ENCODE assay signal across 13 cellular contexts in the genomic region with DNA sequence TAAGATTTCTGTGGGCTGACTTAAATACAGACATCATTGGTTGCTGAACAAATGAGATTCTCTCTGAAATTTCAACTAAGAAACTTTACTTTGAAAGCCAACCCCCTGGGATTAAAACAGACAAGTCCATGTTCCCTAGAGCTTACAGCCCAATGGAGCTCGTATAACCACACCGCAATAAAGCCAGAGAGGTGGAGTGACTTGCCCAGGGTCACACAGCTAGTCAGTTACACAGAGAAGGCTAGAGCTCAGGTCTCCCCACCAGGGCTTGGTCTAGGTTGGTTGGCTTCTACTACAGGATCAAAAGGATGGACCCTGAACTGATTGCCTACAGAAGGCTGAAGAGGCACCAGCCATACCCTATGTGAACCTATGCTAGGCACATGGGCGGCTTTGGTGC. TPM values are rescaled to one million over a fixed set of nuclear protein-coding genes. Genes with fewer than 3 reads are reported as not detected.
DNase-seq lines count a peak whose midpoint lies in the region; ATAC-seq and TF ChIP-seq lines count a peak whose summit lies in the region.
"Had no signal": no experiment of that assay in that cellular context is flagged by ENCODE, and none has a peak within 500 bp of the region (broad histone marks: within the 10 kb centered on the region; RNA-seq: fewer than 3 reads in every experiment).

No MANE protein-coding gene starts in this region.

- no peaks in the 10 kb centered on the region for H3K36me3 ChIP-seq in ACC112 (ENCODE audit: insufficient read depth, low read length)
- no peaks in the 10 kb centered on the region for H3K36me3 ChIP-seq in HCT116 (ENCODE audit: control insufficient read depth in 1 of 2, insufficient read depth in 2 of 2, low read length in 2 of 2)

- no peaks in the 10 kb centered on the region for H3K9me2 ChIP-seq in HCT116 (ENCODE audit: insufficient read depth)

- no TSS peak for BruUV-seq in HCT116 (replicated peaks; lab: Mats Ljungman, UMichigan)

- DNase-seq in HCT116 (ENCODE audit: low read depth, low spot score) (no peak), natural killer cell (no peak), nucleus accumbens (lab: John Stamatoyannopoulos, UW) (no peak), dermis blood vessel endothelial cell (no peak), GM10266 (ENCODE audit: extremely low spot score) (no peak)
- no peak for DNase-seq in central memory CD8-positive, alpha-beta T cell (ENCODE audit: low spot score in 2 of 2)
- DNase-seq: MM.1S, NCI-H2107, NCI-H526 had no signal

- peaks cover 67% of the 10 kb centered on the region for H3K4me1 Mint-ChIP-seq in central memory CD8-positive, alpha-beta T cell
- H3K4me1 Mint-ChIP-seq in natural killer cell = peaks cover 73 to 83% of the 10 kb centered on the region in 2 donors

- peak overlapping the region; percentile 78 for H3K4me2 ChIP-seq in HCT116 (ENCODE audit: low read length)
- H3K4me2 ChIP-seq: GM23338 had no signal

- H3K36me3 Mint-ChIP-seq in central memory CD8-positive, alpha-beta T cell (ENCODE audit: insufficient read depth) = peaks cover 21% of the 10 kb centered on the region
- H3K36me3 Mint-ChIP-seq in natural killer cell = no peaks in the 10 kb centered on the region

- no peaks in the 10 kb centered on the region for H3K9me3 ChIP-seq in HCT116 (ENCODE audit: control insufficient read depth in 1 of 2, insufficient read depth in 1 of 2, low read depth in 1 of 2, low read length in 2 of 2)

- TF ChIP-seq CTCF in HCT116 (IDR thresholded peaks at IDR 0.05 in 2 of 3, conservative IDR thresholded peaks at IDR 0.05 in 1 of 3; ENCODE audit: borderline replicate concordance in 1 of 3, insufficient read depth in 1 of 3, low read depth in 2 of 3, low read length in 2 of 3) (no peak), natural killer cell (IDR thresholded peaks at IDR 0.05) (no peak), GM10266 (IDR thresholded peaks at IDR 0.05; ENCODE audit: control insufficient read depth, insufficient read depth, low read depth, missing control alignments) (no peak)

- intact Hi-C loops in HCT116 (cut with micrococcal nuclease) = no loop called here
- intact Hi-C loops in natural killer cell (cut with micrococcal nuclease) = no loop called here

- no peaks in the 10 kb centered on the region for H4K20me1 ChIP-seq in HCT116 (ENCODE audit: insufficient read depth)

- H3K27me3 ChIP-seq in ACC112 (ENCODE audit: insufficient read depth, low read length) (no peaks in the 10 kb centered on the region), HCT116 (ENCODE audit: insufficient read depth, low read length) (0 out of 2 replicates have a peak, but pooled peaks cover 6% of the 10 kb centered on the region)

- H3K79me2 ChIP-seq in ACC112 (ENCODE audit: control insufficient read depth, insufficient read depth, low read length, unreplicated experiment) = no peaks in the 10 kb centered on the region
- H3K79me2 ChIP-seq in HCT116 (ENCODE audit: insufficient read depth, low read length) = no peaks in the 10 kb centered on the region

- H3K4me1 ChIP-seq in ACC112 (ENCODE audit: control insufficient read depth, insufficient read depth, low read length, unreplicated experiment) (peaks cover 56% of the 10 kb centered on the region), HCT116 (ENCODE audit: control insufficient read depth in 1 of 2, insufficient read depth in 2 of 2, low read length in 2 of 2) (peaks cover 53 to 64% of the 10 kb centered on the region in 2 experiments)

- H3K4me3 Mint-ChIP-seq in central memory CD8-positive, alpha-beta T cell = peak overlapping the region; percentile 70
- H3K4me3 Mint-ChIP-seq in natural killer cell = peak overlapping the region; percentile 83
- H3K4me3 Mint-ChIP-seq: GM23338 had no signal

- no peak overlapping the region for H3K9ac ChIP-seq in HCT116 (ENCODE audit: low read length)

- H3K4me3 ChIP-seq in ACC112 (ENCODE audit: low read depth, low read length) (no peak overlapping the region), HCT116 (replicated peaks in 1 of 2; ENCODE audit: low read depth in 1 of 2, low read length in 2 of 2) (no peak overlapping the region)
- H3K4me3 ChIP-seq: GM23338 had no signal

- peak overlapping the region; percentile 66 for H3K27ac Mint-ChIP-seq in central memory CD8-positive, alpha-beta T cell (ENCODE audit: low read depth)
- H3K27ac Mint-ChIP-seq in natural killer cell = peak overlapping the region; percentile 91 to 97
- H3K27ac Mint-ChIP-seq: GM23338 had no signal

- no peak for TF ChIP-seq RAD21 in HCT116 (IDR thresholded peaks at IDR 0.05; ENCODE audit: low read depth)

- POLR2A ChIA-PET in HCT116 (lab: Charles Lee) = no interaction called here

- CTCF ChIA-PET in HCT116 (lab: Charles Lee) = interaction anchor here (1.0 kb wide), 1 partner anchor 8 kb away, joined by 3 read pairs; no protein-coding TSS in a partner anchor

- ATAC-seq in HCT116 (no peak), natural killer cell (no peak), GM21737 (IDR thresholded peaks at IDR 0.05; ENCODE audit: unreplicated experiment) (no peak)
- ATAC-seq in central memory CD8-positive, alpha-beta T cell (replicated peaks; ENCODE audit: extremely low read depth, poor library complexity, severe bottlenecking) = no peak
- ATAC-seq: GM23338 had no signal

- RAD21 ChIA-PET in HCT116 (lab: Charles Lee; ENCODE audit: low non-redundant PET in 1 of 2, low total read pairs in 2 of 2, uncharacterized antibody in 2 of 2, unreplicated experiment in 2 of 2) = no interaction called here

- H3K27me3 Mint-ChIP-seq in central memory CD8-positive, alpha-beta T cell = no peaks in the 10 kb centered on the region
- peaks cover 0 to 5% of the 10 kb centered on the region in 2 donors for H3K27me3 Mint-ChIP-seq in natural killer cell (ENCODE audit: low read depth in 2 of 2)

- H3K27ac ChIP-seq in ACC112 (ENCODE audit: low read depth, low read length) (peak overlapping the region; percentile 84), HCT116 (ENCODE audit: low read depth, low read length) (0 out of 2 replicates have a peak overlapping the region, but pooled peaks have one; percentile 70)
- H3K27ac ChIP-seq: VCaP had no signal

- no peak for TF ChIP-seq POLR2A in HCT116 (IDR thresholded peaks at IDR 0.05; ENCODE audit: borderline replicate concordance, extremely low read depth, insufficient read depth, insufficient read length)

- no peak overlapping the region for H2AFZ ChIP-seq in ACC112 (ENCODE audit: low read length, unreplicated experiment)
- no peak overlapping the region for H2AFZ ChIP-seq in HCT116 (ENCODE audit: low read depth, low read length, poor library complexity, severe bottlenecking)

- no peaks in the 10 kb centered on the region for H3K9me3 Mint-ChIP-seq in central memory CD8-positive, alpha-beta T cell
- no peaks in the 10 kb centered on the region for H3K9me3 Mint-ChIP-seq in natural killer cell
- H3K9me3 Mint-ChIP-seq: GM23338 had no signal

TF ChIP-seq in HCT116, 20 proteins besides CTCF, POLR2A, EP300 and RAD21 (continues in another document):
- TF ChIP-seq FOSL1 (IDR thresholded peaks at IDR 0.05; ENCODE audit: low read depth) (no peak), CEBPB (IDR thresholded peaks at IDR 0.05; ENCODE audit: low read depth) (no peak), EZH2 (IDR thresholded peaks at IDR 0.05) (no peak), ZNF274 (IDR thresholded peaks at IDR 0.05; ENCODE audit: low read depth, low read length) (no peak), JUND (IDR thresholded peaks at IDR 0.05) (no peak), TCF7L2 (IDR thresholded peaks at IDR 0.05; ENCODE audit: borderline replicate concordance, extremely low read depth, insufficient read depth, insufficient read length) (no peak), EGR1 (IDR thresholded peaks at IDR 0.05; ENCODE audit: low read depth) (no peak), MAX (IDR thresholded peaks at IDR 0.05) (no peak), EZH2phosphoT487 (IDR thresholded peaks at IDR 0.05; ENCODE audit: borderline replicate concordance) (no peak), SIN3A (IDR thresholded peaks at IDR 0.05; ENCODE audit: low read depth) (no peak), SRF (IDR thresholded peaks at IDR 0.05; ENCODE audit: low read depth) (no peak), ZFX (IDR thresholded peaks at IDR 0.05) (no peak)
- TF ChIP-seq, protein P1, sequence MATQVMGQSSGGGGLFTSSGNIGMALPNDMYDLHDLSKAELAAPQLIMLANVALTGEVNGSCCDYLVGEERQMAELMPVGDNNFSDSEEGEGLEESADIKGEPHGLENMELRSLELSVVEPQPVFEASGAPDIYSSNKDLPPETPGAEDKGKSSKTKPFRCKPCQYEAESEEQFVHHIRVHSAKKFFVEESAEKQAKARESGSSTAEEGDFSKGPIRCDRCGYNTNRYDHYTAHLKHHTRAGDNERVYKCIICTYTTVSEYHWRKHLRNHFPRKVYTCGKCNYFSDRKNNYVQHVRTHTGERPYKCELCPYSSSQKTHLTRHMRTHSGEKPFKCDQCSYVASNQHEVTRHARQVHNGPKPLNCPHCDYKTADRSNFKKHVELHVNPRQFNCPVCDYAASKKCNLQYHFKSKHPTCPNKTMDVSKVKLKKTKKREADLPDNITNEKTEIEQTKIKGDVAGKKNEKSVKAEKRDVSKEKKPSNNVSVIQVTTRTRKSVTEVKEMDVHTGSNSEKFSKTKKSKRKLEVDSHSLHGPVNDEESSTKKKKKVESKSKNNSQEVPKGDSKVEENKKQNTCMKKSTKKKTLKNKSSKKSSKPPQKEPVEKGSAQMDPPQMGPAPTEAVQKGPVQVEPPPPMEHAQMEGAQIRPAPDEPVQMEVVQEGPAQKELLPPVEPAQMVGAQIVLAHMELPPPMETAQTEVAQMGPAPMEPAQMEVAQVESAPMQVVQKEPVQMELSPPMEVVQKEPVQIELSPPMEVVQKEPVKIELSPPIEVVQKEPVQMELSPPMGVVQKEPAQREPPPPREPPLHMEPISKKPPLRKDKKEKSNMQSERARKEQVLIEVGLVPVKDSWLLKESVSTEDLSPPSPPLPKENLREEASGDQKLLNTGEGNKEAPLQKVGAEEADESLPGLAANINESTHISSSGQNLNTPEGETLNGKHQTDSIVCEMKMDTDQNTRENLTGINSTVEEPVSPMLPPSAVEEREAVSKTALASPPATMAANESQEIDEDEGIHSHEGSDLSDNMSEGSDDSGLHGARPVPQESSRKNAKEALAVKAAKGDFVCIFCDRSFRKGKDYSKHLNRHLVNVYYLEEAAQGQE (IDR thresholded peaks at IDR 0.05; ENCODE audit: low read depth) = no peak

RNA-seq across cellular contexts. Expression of gene LTBP2, which starts 8.9 kb away (rescaled TPM):
- 1.5 TPM for total RNA-seq in HCT116 (2021; ENCODE audit: unreplicated experiment)
- 1.3 and 1.5 TPM in 2 replicates for polyA plus RNA-seq in HCT116 (2012)
- total RNA-seq in natural killer cell = 1 to 10 TPM; 2.1 to 3.7 (median 3.0) TPM
- total RNA-seq in dermis blood vessel endothelial cell = 89.2 and 90.5 TPM in 2 replicates

Comparison
In these comparisons a context has a peak if more than half of its experiments do, and no peak if none do; other contexts are left out.
1. RNA of gene LTBP2, which starts 8.9 kb away (total RNA-seq): 89.2 to 90.5 TPM in dermis blood vessel endothelial cell; 2.1 to 3.7 TPM in natural killer cell and 1.5 TPM in HCT116 (single experiment); every median in the first group is over 10 times any median in the second.